Comparison of ENCODE assay signal across 15 cellular contexts in genomic region chr16:15538484-15538883, GRCh38.
"Had no signal": no experiment of that assay in that cellular context is flagged by ENCODE, and none has a peak within 500 bp of the region (broad histone marks: within the 10 kb centered on the region; RNA-seq: fewer than 3 reads in every experiment).

No MANE protein-coding gene starts in this region.

- ATAC-seq: activated CD8-positive, alpha-beta T cell treated with anti-CD3 and anti-CD28 coated beads for 36 hours; body of pancreas; gastrocnemius medialis; stimulated activated effector memory CD8-positive, alpha-beta T cell treated with anti-CD3 and anti-CD28 coated beads, Interleukin-12 subunit alpha, Interleukin-12 subunit beta, amount 100 ng/mL, for 72 hours had no signal

- DNase-seq: activated CD4-positive, alpha-beta T cell treated with anti-CD3 and anti-CD28 coated beads, Interleukin-2, amount 10 ng/mL, durations not matched to agents 24 days and 14 days; activated CD8-positive, alpha-beta T cell treated with anti-CD3 and anti-CD28 coated beads for 36 hours; activated naive CD4-positive, alpha-beta T cell treated with Interleukin-2 at 50 U/mL for 16 hours; activated naive CD8-positive, alpha-beta T cell treated with anti-CD3 and anti-CD28 coated beads, Interleukin-2, amount 10 ng/mL, durations not matched to agents 7 days and 5 days; activated T-cell treated with anti-CD3 and anti-CD28 coated beads, Interleukin-2, amount 50 U/mL, for 1 hour; body of pancreas; gastrocnemius medialis; head of caudate nucleus; left ventricle myocardium inferior; stimulated activated CD4-positive, alpha-beta T cell treated with anti-CD3 and anti-CD28 coated beads, Interleukin-4, amount 100 ng/mL, for 1 hour; stomach; T-helper 9 cell; testis; upper lobe of left lung had no signal
